Comparison of ENCODE assay signal across 1 cellular context in the genomic region with DNA sequence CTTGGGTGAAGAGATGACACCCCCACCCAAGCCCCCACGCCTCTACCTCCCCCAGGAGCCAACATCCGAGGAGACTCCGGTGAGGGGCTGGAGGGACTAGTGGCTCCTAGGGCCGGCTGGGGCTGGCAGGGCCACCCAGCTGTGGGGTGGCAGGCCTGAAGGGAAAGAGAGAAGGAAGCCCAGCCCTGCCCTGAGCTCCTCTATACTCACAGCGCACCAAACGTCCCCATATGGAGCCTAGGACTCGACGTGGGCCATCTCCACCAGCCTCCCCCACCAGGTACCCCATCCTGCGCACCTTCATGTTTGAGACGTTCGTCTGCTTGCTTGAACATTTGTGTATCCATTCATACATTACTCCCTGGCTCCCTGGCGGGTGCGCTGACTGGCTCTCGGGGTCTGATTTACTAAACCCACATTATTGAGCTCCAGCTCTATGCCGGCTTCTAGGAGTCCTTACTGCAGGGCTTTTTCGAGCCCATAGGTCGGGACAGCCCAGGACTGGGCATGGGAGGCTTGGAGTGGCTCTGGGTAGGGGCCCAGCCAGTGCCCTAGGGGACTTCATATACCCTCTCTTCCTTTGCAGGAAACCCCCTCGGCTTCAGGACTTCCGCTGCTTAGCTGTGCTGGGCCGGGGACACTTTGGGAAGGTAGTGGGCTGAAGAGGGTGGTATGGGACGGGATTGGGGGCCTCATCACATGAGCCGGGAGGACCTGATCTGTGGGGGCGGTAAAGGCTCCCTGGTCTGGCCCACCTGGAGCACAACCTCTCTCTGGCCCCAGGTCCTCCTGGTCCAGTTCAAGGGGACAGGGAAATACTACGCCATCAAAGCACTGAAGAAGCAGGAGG.
TF ChIP-seq lines count a peak whose summit lies in the region.

No MANE protein-coding gene starts in this region.

TF ChIP-seq in IMR-90, 13 proteins besides CTCF, POLR2A, EP300 and RAD21:
- TF ChIP-seq RCOR1 (IDR thresholded peaks at IDR 0.05; ENCODE audit: insufficient replicate concordance, low read length) (no peak), CHD1 (IDR thresholded peaks at IDR 0.05; ENCODE audit: low read depth, low read length) (no peak), CEBPB (IDR thresholded peaks at IDR 0.05; ENCODE audit: low read depth, low read length) (no peak), FOS (IDR thresholded peaks at IDR 0.05; ENCODE audit: low read depth, low read length) (no peak), NFE2L2 (IDR thresholded peaks at IDR 0.05; ENCODE audit: low read depth, low read length) (no peak), SMC3 (IDR thresholded peaks at IDR 0.05; ENCODE audit: low read depth, low read length) (no peak), RFX5 (IDR thresholded peaks at IDR 0.05; ENCODE audit: low read depth, low read length) (no peak), MAFK (IDR thresholded peaks at IDR 0.05; ENCODE audit: low read depth, low read length) (no peak), MXI1 (IDR thresholded peaks at IDR 0.05; ENCODE audit: borderline replicate concordance, low read depth, low read length) (no peak), MAZ (IDR thresholded peaks at IDR 0.05; ENCODE audit: borderline replicate concordance, low read depth, low read length) (no peak), BHLHE40 (IDR thresholded peaks at IDR 0.05; ENCODE audit: low read depth, low read length) (no peak)
- TF ChIP-seq, protein P1, sequence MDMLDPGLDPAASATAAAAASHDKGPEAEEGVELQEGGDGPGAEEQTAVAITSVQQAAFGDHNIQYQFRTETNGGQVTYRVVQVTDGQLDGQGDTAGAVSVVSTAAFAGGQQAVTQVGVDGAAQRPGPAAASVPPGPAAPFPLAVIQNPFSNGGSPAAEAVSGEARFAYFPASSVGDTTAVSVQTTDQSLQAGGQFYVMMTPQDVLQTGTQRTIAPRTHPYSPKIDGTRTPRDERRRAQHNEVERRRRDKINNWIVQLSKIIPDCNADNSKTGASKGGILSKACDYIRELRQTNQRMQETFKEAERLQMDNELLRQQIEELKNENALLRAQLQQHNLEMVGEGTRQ (IDR thresholded peaks at IDR 0.05; ENCODE audit: low read depth, low read length), result no peak
- TF ChIP-seq, protein P2, sequence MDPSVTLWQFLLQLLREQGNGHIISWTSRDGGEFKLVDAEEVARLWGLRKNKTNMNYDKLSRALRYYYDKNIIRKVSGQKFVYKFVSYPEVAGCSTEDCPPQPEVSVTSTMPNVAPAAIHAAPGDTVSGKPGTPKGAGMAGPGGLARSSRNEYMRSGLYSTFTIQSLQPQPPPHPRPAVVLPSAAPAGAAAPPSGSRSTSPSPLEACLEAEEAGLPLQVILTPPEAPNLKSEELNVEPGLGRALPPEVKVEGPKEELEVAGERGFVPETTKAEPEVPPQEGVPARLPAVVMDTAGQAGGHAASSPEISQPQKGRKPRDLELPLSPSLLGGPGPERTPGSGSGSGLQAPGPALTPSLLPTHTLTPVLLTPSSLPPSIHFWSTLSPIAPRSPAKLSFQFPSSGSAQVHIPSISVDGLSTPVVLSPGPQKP (IDR thresholded peaks at IDR 0.05; ENCODE audit: borderline replicate concordance, low read depth, low read length), result no peak
TF ChIP-seq in IMR-90: peak in this region for 0.
